ENCODE assay signal across 8 cellular contexts in genomic region chr14:90397401-90398314, GRCh38. TPM values are rescaled to one million over a fixed set of nuclear protein-coding genes. Genes with fewer than 3 reads are reported as not detected.
DNase-seq lines count a peak whose midpoint lies in the region; ATAC-seq and TF ChIP-seq lines count a peak whose summit lies in the region.

No MANE protein-coding gene starts in this region.

- ATAC-seq in GM21528 (IDR thresholded peaks at IDR 0.05; ENCODE audit: low FRiP score, unreplicated experiment), result peak; percentile 36

- TF ChIP-seq POLR2A in spleen (IDR thresholded peaks at IDR 0.05), result no peak

- TF ChIP-seq CTCF in VCaP (conservative IDR thresholded peaks at IDR 0.05) (0 out of 2 replicates have a peak, but pooled peaks have one; percentile 5), spleen (IDR thresholded peaks at IDR 0.05 in 8 of 11, conservative IDR thresholded peaks at IDR 0.05 in 3 of 11) (peak in 3 of 11 experiments; percentile 8 to 44 (median 10))

- H3K27me3 ChIP-seq in spleen (replicated peaks in 1 of 7), result no peaks in the 10 kb centered on the region

- H3K36me3 ChIP-seq in KOPT-K1 (ENCODE audit: insufficient read depth, low read length), result peaks cover 28% of the 10 kb centered on the region
- peaks cover 4 to 29% (median 26%) of the 10 kb centered on the region in 6 donors for H3K36me3 ChIP-seq in spleen

- intact Hi-C loops in spleen (cut with DNase I; ENCODE audit: low total_unique reads), result loop anchor here (5.0 kb wide), 1 partner anchor 300 kb away; no protein-coding TSS in a partner anchor

- peaks cover 30 to 53% (median 49%) of the 10 kb centered on the region in 6 donors for H3K4me1 ChIP-seq in spleen

- H3K27ac ChIP-seq in KOPT-K1 (ENCODE audit: low read depth, low read length, poor library complexity, severe bottlenecking) (peak overlapping the region; percentile 65), VCaP (peak overlapping the region; percentile 82), spleen (peak overlapping the region; percentile 90 to 98 (median 95))

- in situ Hi-C loops in T47D (cut with HindIII; ENCODE audit: low pct_unique_long_range_greater_than_20kb, low sequenced_read_pairs), result no loop called here

- peak; percentile 71 for DNase-seq in Daoy (ENCODE audit: low read depth)
- DNase-seq in T47D (ENCODE audit: low read depth in 1 of 2, low spot score in 1 of 2), result peak; percentile 74 to 82
- DNase-seq in iPS-NIHi7 (ENCODE audit: extremely low spot score), result peak; percentile 48
- DNase-seq in spleen, result peak; percentile 94
- DNase-seq in kidney glomerular epithelial cell (lab: John Stamatoyannopoulos, UW), result no peak

- H3K4me3 ChIP-seq in spleen, result peak overlapping the region; percentile 91 to 100 (median 100)

- WGBS in spleen, 5 donors, result 0 to 1% (median 1%) methylated on average over 22 to 90 of the region's 91 CpGs

- H3K9me3 ChIP-seq in KOPT-K1 (ENCODE audit: insufficient read depth, low read length, poor library complexity, severe bottlenecking), result no peaks in the 10 kb centered on the region
- H3K9me3 ChIP-seq in spleen, result no peaks in the 10 kb centered on the region

RNA-seq across cellular contexts. Expression of gene CALM1, which starts 0.8 kb away (rescaled TPM):
- total RNA-seq in Daoy (2014; rRNA removed; shearing (Covaris generic)), result 318 and 490 TPM in 2 replicates
- total RNA-seq in spleen, result 100 to 1,000 TPM; 294 to 483 (median 387) TPM
- 100 to 1,000 TPM; 188 to 292 (median 256) TPM for polyA plus RNA-seq in spleen
